8 cellular contexts compared by ENCODE assay signal in the genomic region with DNA sequence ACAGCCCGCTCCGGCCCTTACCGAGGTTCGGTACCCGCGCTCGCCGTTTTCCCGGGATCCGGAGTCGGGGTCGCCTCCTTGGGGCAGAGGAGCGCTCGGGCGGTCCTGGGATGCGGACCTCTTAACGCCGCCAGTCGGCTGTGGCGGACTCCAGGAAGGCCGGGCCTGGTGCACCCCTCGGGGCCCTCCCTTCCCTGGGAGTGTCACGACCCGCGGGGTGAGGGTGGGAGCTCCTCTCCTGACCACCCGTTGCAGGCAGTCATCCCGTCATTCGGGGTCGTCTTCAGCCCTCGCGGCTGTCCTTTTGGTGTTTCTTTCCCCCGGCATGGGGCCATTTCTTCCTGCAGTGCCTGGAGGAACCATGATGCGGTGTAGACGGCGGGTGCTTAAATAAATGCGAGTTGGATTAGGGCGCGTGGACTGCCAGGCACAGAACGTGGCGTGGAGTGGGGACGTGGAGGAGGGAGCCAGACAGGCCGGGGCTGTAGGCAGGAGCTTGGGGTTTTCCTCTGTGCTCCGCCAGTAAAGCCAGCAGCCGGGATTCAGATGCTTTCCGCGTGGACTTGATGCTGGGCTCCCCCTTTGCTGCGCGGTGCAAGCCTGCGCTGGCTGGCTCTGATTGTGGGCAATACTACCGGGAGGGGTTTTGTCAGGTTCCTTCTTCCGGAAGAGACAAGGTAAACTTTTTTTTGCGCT. TPM values are rescaled to one million over a fixed set of nuclear protein-coding genes. Genes with fewer than 3 reads are reported as not detected.
DNase-seq lines count a peak whose midpoint lies in the region; ATAC-seq and TF ChIP-seq lines count a peak whose summit lies in the region.

No MANE protein-coding gene starts in this region.

- intact Hi-C loops in Right ventricle myocardium superior (cut with DNase I) = loop anchor here (5.0 kb wide), 1 partner anchor 76 kb away; no protein-coding TSS in a partner anchor
- intact Hi-C loops in upper lobe of right lung (cut with DNase I) = no loop called here

- H3K79me2 ChIP-seq in parathyroid adenoma = peaks cover 13% of the 10 kb centered on the region

- ATAC-seq in GM18868 (IDR thresholded peaks at IDR 0.05; ENCODE audit: unreplicated experiment) = peak; percentile 26
- peak; percentile 20 for ATAC-seq in HG03108 (IDR thresholded peaks at IDR 0.05; ENCODE audit: unreplicated experiment)
- ATAC-seq in Right ventricle myocardium superior (ENCODE audit: poor library complexity) = peak; percentile 42
- ATAC-seq in upper lobe of right lung = peak; percentile 42

- H3K9me3 ChIP-seq in parathyroid adenoma (ENCODE audit: control insufficient read depth, low read length) (no peaks in the 10 kb centered on the region), upper lobe of right lung (no peaks in the 10 kb centered on the region)

- no peaks in the 10 kb centered on the region for H3K27me3 ChIP-seq in parathyroid adenoma (ENCODE audit: control insufficient read depth, insufficient read depth, low read length)
- no peaks in the 10 kb centered on the region for H3K27me3 ChIP-seq in upper lobe of right lung

- DNase-seq in Ammon's horn (ENCODE audit: low spot score) = peak; percentile 61
- DNase-seq in RWPE1 (ENCODE audit: low spot score) = peak; percentile 30
- peak; percentile 56 for DNase-seq in activated naive CD4-positive, alpha-beta T cell treated with anti-CD3 and anti-CD28 coated beads, Interleukin-2, amount 50 U/mL, for 16 hours
- DNase-seq in Right ventricle myocardium superior = peak; percentile 60
- peak; percentile 76 for DNase-seq in upper lobe of right lung

- peak overlapping the region; percentile 72 for H3K9ac ChIP-seq in parathyroid adenoma

- H3K4me2 ChIP-seq in parathyroid adenoma (ENCODE audit: low read length) = peak overlapping the region; percentile 83

- TF ChIP-seq CTCF in RWPE1 (conservative IDR thresholded peaks at IDR 0.05; ENCODE audit: low read depth) (no peak), parathyroid adenoma (IDR thresholded peaks at IDR 0.05) (no peak), upper lobe of right lung (IDR thresholded peaks at IDR 0.05) (no peak)

- peak overlapping the region; percentile 95 for H3K27ac ChIP-seq in RWPE1
- H3K27ac ChIP-seq in parathyroid adenoma = peak overlapping the region; percentile 95
- peak overlapping the region; percentile 95 for H3K27ac ChIP-seq in upper lobe of right lung

- H2AFZ ChIP-seq in parathyroid adenoma = peak overlapping the region; percentile 84

- H3K4me3 ChIP-seq in parathyroid adenoma (ENCODE audit: low read depth, low read length) (peak overlapping the region; percentile 93), upper lobe of right lung (peak overlapping the region; percentile 94)

- H3K36me3 ChIP-seq in parathyroid adenoma (ENCODE audit: control insufficient read depth, insufficient read depth, low read length) (no peaks in the 10 kb centered on the region), upper lobe of right lung (no peaks in the 10 kb centered on the region)

- CTCF ChIA-PET in RWPE1 (lab: Yijun Ruan, JAX) = no interaction called here

- H3K4me1 ChIP-seq in parathyroid adenoma = no peaks in the 10 kb centered on the region
- H3K4me1 ChIP-seq in upper lobe of right lung = peaks cover 8% of the 10 kb centered on the region

- POLR2A ChIA-PET in RWPE1 (lab: Yijun Ruan, JAX; ENCODE audit: low non-redundant PET) = no interaction called here

RNA-seq across cellular contexts. Expression of a gene that starts 0.8 kb away (rescaled TPM):
- total RNA-seq in Right ventricle myocardium superior = 14.2 TPM
- total RNA-seq in upper lobe of right lung = 37.2 TPM

Comparison
In these comparisons a context has a peak if more than half of its experiments do, and no peak if none do; other contexts are left out.
1. Peak in every context shown above with its lines: DNase-seq, ATAC-seq, H3K4me3 ChIP-seq and H3K27ac ChIP-seq.